ENCODE assay signal across 19 cellular contexts in the genomic region with DNA sequence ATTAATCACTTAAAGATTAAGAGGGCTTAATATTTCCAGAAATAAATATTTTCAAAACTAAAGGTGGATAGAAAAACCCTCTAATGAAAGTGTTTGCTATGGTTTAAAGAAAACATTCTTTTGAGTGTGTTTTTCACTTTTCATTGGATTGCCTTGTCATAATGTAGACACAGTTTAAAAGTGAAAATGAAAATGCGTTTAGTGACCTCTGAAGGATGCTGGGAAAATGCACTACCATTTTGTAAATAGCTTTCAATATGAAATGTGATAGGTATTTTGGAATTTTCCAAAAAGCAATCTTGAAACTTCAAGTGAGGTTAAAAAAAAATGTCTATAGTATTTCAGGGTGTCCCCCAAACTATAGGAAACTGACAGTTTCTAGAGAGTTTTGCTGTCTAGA.
"Had no signal": no experiment of that assay in that cellular context is flagged by ENCODE, and none has a peak within 500 bp of the region (broad histone marks: within the 10 kb centered on the region; RNA-seq: fewer than 3 reads in every experiment).

No MANE protein-coding gene starts in this region.

- H3K36me3 ChIP-seq: ascending aorta, brain microvascular endothelial cell, heart left ventricle, stomach, suprapubic skin, tibial nerve had no signal

- DNase-seq: activated CD4-positive, alpha-beta T cell treated with anti-CD3 and anti-CD28 coated beads, Interleukin-2, amount 10 ng/mL, durations not matched to agents 7 days and 5 days; activated CD8-positive, alpha-beta T cell treated with anti-CD3 and anti-CD28 coated beads, Interleukin-2, amount 10 ng/mL, durations not matched to agents 7 days and 5 days; activated gamma-delta T cell treated with Interleukin-2 at 50 U/mL for 16 hours; brain microvascular endothelial cell; caudate nucleus; effector CD4-positive, alpha-beta T cell; heart left ventricle; midbrain; natural killer cell; small intestine; stimulated activated CD4-positive, alpha-beta T cell treated with anti-CD3 and anti-CD28 coated beads, Interleukin-2, amount 100 ng/mL, for 24 hours; stomach had no signal

- H3K9me3 ChIP-seq: ascending aorta, heart left ventricle, stomach, suprapubic skin had no signal

- H3K4me3 ChIP-seq: ascending aorta, heart left ventricle, stomach, suprapubic skin, tibial nerve had no signal

- ATAC-seq: activated CD4-positive, CD25-positive, alpha-beta regulatory T cell treated with anti-CD3 and anti-CD28 coated beads, Interleukin-2, amount 50 U/mL, for 24 hours; activated CD8-positive, alpha-beta T cell treated with anti-CD3 and anti-CD28 coated beads, Interleukin-2, amount 10 ng/mL, durations not matched to agents 7 days and 5 days; heart left ventricle; natural killer cell; sciatic nerve; stimulated activated effector memory CD8-positive, alpha-beta T cell treated with anti-CD3 and anti-CD28 coated beads, Interleukin-12 subunit alpha, Interleukin-12 subunit beta, amount 100 ng/mL, for 72 hours had no signal

- H3K27ac ChIP-seq: ascending aorta, brain microvascular endothelial cell, heart left ventricle, stomach, suprapubic skin, tibial nerve, VCaP had no signal

- H3K27me3 ChIP-seq: ascending aorta, brain microvascular endothelial cell, heart left ventricle, stomach, suprapubic skin, tibial nerve had no signal

- H3K4me1 ChIP-seq: ascending aorta, heart left ventricle, stomach, suprapubic skin, tibial nerve had no signal
